ENCODE assay signal across 12 cellular contexts in the genomic region with DNA sequence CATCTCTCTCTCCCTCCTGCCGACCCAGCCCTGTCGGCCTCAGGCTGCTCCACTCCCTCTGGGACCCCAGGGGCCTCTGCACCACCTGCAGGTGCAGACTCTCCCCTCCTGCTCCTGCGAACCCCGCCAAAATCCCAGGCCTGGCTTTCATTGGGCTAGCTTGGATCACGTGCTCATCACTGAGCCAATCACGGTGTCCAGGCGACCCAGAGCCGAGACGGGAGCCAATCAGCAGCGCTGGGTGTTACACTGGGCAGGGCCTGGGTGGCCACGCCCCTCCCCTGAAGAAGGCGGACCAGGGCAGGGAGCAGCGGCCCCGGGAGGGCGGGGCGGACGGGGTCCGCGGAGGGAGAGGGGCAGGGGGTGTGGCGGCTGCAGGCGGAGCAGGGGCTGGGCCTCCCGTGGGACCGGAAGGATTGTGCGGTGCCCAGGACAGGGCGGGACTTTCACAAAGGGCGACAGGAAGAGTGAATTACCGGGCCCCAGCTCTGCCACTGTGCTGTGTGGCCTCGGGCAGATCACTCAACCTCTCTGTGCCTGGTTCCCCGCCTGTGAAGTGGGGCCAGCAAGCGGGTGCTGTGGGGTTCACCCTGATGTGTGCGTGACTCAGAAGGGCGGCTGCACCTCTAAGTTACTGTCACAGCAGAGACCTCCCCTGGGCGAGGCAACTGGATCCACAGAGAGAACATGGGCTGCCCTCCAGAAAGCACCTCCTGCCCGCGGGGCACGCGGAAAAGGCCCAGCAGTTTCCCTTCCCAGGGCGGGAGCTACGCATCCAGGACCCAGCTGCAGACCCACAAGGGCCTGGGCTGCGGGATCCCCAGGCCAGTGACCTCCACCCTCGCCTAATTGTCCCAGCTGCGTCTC.
A peak's percentile ranks its signal among the peaks of the same experiment; 100 is the strongest.
DNase-seq lines count a peak whose midpoint lies in the region; ATAC-seq and TF ChIP-seq lines count a peak whose summit lies in the region.
"Had no signal": no experiment of that assay in that cellular context is flagged by ENCODE, and none has a peak within 500 bp of the region (broad histone marks: within the 10 kb centered on the region; RNA-seq: fewer than 3 reads in every experiment).

No MANE protein-coding gene starts in this region.

- H3K4me3 Mint-ChIP-seq in memory B cell: no peak overlapping the region
- no peak overlapping the region for H3K4me3 Mint-ChIP-seq in chondrocyte (ENCODE audit: unreplicated experiment)
- H3K4me3 Mint-ChIP-seq: T-helper 1 cell treated with Interleukin-12 subunit alpha and Interleukin-12 subunit beta and Interleukin-4 antibody, amounts not matched to agents 30 μg/mL and 1 μg/mL, for 36 hours had no signal

- H3K9me3 Mint-ChIP-seq in memory B cell (peaks cover 1% of the 10 kb centered on the region), chondrocyte (ENCODE audit: low read depth) (peaks cover 3% of the 10 kb centered on the region)

- peak; percentile 66 for ATAC-seq in memory B cell (ENCODE audit: low read depth)
- no peak for ATAC-seq in GM21723 (IDR thresholded peaks at IDR 0.05; ENCODE audit: unreplicated experiment)
- ATAC-seq in HG03139 (IDR thresholded peaks at IDR 0.05; ENCODE audit: unreplicated experiment): no peak

- peak; percentile 40 for DNase-seq in Caki2 (ENCODE audit: low read depth)
- DNase-seq in HuH-7 (ENCODE audit: low spot score): peak; percentile 71
- DNase-seq in T-helper 22 cell (ENCODE audit: low read depth): peak; percentile 16
- DNase-seq in memory B cell (ENCODE audit: low spot score in 2 of 2): no peak
- DNase-seq in chondrocyte (ENCODE audit: low spot score): no peak
- DNase-seq in GM13977 (ENCODE audit: low spot score): no peak
- DNase-seq: KG1, NCI-H524 treated with DMSO at 0.1 percent for 48 hours, transverse colon had no signal

- in situ Hi-C loops in Caki2 (cut with HindIII; ENCODE audit: low pct_unique_long_range_greater_than_20kb, low sequenced_read_pairs) (no loop called here), GM13977 (cut with MboI; ENCODE audit: low pct_unique_long_range_greater_than_20kb, low sequenced_read_pairs, unreplicated experiment) (loop anchor here (25.0 kb wide), 1 partner anchor 189 kb away; a partner anchor contains a TSS)

- peaks cover 21% of the 10 kb centered on the region for H3K4me1 Mint-ChIP-seq in memory B cell
- peaks cover 16% of the 10 kb centered on the region for H3K4me1 Mint-ChIP-seq in chondrocyte (ENCODE audit: low read depth)

- TF ChIP-seq CTCF in chondrocyte (IDR thresholded peaks at IDR 0.05) (no peak), GM13977 (IDR thresholded peaks at IDR 0.05; ENCODE audit: extremely low read depth, insufficient read depth, missing control alignments) (no peak)

- H3K27ac Mint-ChIP-seq in memory B cell (no peak overlapping the region), chondrocyte (ENCODE audit: unreplicated experiment) (no peak overlapping the region)
- H3K27ac Mint-ChIP-seq: T-helper 1 cell treated with Interleukin-12 subunit alpha and Interleukin-12 subunit beta and Interleukin-4 antibody, amounts not matched to agents 30 μg/mL and 1 μg/mL, for 36 hours had no signal

- H3K36me3 Mint-ChIP-seq in memory B cell: no peaks in the 10 kb centered on the region
- H3K36me3 Mint-ChIP-seq in chondrocyte (ENCODE audit: low read depth): peaks cover 4% of the 10 kb centered on the region

- H3K27me3 Mint-ChIP-seq in memory B cell: peaks cover 2% of the 10 kb centered on the region
- peaks cover 46% of the 10 kb centered on the region for H3K27me3 Mint-ChIP-seq in chondrocyte (ENCODE audit: low read depth)

Comparison
In these comparisons a context has a peak if more than half of its experiments do, and no peak if none do; other contexts are left out.
1. DNase-seq: peak in Caki2 (single experiment), HuH-7 (single experiment) and T-helper 22 cell (single experiment); none in memory B cell (0 of 2), chondrocyte (single experiment) and GM13977 (single experiment).